21 cellular contexts compared by ENCODE assay signal in the genomic region with DNA sequence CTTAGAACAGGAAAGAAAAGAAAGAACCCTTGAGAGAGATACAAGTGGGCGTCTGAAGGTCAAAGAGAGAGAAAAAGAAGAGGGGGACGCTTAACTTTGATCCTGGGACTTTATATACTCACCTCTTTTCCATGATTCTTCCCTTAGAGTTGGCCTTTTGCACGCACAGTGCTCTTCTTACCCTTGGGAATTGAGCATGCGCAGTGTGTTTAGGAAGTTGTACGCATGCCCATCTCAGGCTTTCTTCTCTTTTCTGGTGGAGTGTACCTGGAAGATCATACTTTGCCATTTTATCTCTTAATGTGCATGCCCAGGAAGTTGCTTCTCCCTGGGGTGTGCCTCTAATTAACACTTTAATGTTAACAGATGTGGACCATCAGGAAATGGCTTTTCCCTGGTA.
"Had no signal": no experiment of that assay in that cellular context is flagged by ENCODE, and none has a peak within 500 bp of the region (broad histone marks: within the 10 kb centered on the region; RNA-seq: fewer than 3 reads in every experiment).

No MANE protein-coding gene starts in this region.

- H3K4me3 Mint-ChIP-seq: effector memory CD8-positive, alpha-beta T cell; natural killer cell; stimulated activated naive CD8-positive, alpha-beta T cell treated with anti-CD3 and anti-CD28 coated beads, Interleukin-15, amount 100 ng/mL, for 72 hours had no signal

- H3K9me3 ChIP-seq: esophagus squamous epithelium, lower lobe of right lung, neutrophil, right lobe of liver, suprapubic skin, thyroid gland, vagina had no signal

- DNase-seq: cortex of kidney; effector memory CD8-positive, alpha-beta T cell; erythroblast; esophagus squamous epithelium; left ventricle myocardium superior; lower lobe of right lung; natural killer cell; right lobe of liver; small intestine; stimulated activated CD4-positive, alpha-beta T cell treated with anti-CD3 and anti-CD28 coated beads, Interleukin-1b, Interleukin-23, amount 100 ng/mL, for 48 hours; stimulated activated CD4-positive, alpha-beta T cell treated with anti-CD3 and anti-CD28 coated beads, Interleukin-4, amount 100 ng/mL, for 1 hour; stimulated activated CD8-positive, alpha-beta memory T cell treated with anti-CD3 and anti-CD28 coated beads, Interleukin-4, amount 100 ng/mL, for 48 hours; stimulated activated naive CD4-positive, alpha-beta T cell; stimulated activated naive CD8-positive, alpha-beta T cell treated with anti-CD3 and anti-CD28 coated beads, Interleukin-15, amount 100 ng/mL, for 72 hours; thyroid gland; trophoblast cell had no signal

- H3K4me1 Mint-ChIP-seq: natural killer cell; stimulated activated naive CD8-positive, alpha-beta T cell treated with anti-CD3 and anti-CD28 coated beads, Interleukin-15, amount 100 ng/mL, for 72 hours had no signal

- H3K27me3 Mint-ChIP-seq: effector memory CD8-positive, alpha-beta T cell; progenitor cell of endocrine pancreas; stimulated activated naive CD8-positive, alpha-beta T cell treated with anti-CD3 and anti-CD28 coated beads, Interleukin-15, amount 100 ng/mL, for 72 hours had no signal

- H3K36me3 ChIP-seq: esophagus squamous epithelium, lower lobe of right lung, neutrophil, right lobe of liver, suprapubic skin, thyroid gland, vagina had no signal

- H3K9ac ChIP-seq: parathyroid adenoma had no signal

- H3K27me3 ChIP-seq: esophagus squamous epithelium, neutrophil, right lobe of liver, suprapubic skin, thyroid gland, vagina had no signal

- H3K4me1 ChIP-seq: esophagus squamous epithelium, lower lobe of right lung, parathyroid adenoma, right lobe of liver, suprapubic skin, vagina had no signal

- H3K79me2 ChIP-seq: parathyroid adenoma had no signal

- H3K27ac Mint-ChIP-seq: effector memory CD8-positive, alpha-beta T cell; natural killer cell; progenitor cell of endocrine pancreas; stimulated activated naive CD8-positive, alpha-beta T cell treated with anti-CD3 and anti-CD28 coated beads, Interleukin-15, amount 100 ng/mL, for 72 hours had no signal

- H3K4me3 ChIP-seq: esophagus squamous epithelium, lower lobe of right lung, right lobe of liver, suprapubic skin, thyroid gland, vagina had no signal

- H2AFZ ChIP-seq: parathyroid adenoma had no signal

- H3K27ac ChIP-seq: esophagus squamous epithelium, lower lobe of right lung, neutrophil, parathyroid adenoma, right lobe of liver, suprapubic skin, thyroid gland, vagina had no signal

- ATAC-seq: effector memory CD8-positive, alpha-beta T cell; left ventricle myocardium superior; lower lobe of right lung; natural killer cell; right lobe of liver; stimulated activated naive CD8-positive, alpha-beta T cell treated with anti-CD3 and anti-CD28 coated beads, Interleukin-15, amount 100 ng/mL, for 72 hours had no signal
